Comparison of ENCODE assay signal across 20 cellular contexts in the genomic region with DNA sequence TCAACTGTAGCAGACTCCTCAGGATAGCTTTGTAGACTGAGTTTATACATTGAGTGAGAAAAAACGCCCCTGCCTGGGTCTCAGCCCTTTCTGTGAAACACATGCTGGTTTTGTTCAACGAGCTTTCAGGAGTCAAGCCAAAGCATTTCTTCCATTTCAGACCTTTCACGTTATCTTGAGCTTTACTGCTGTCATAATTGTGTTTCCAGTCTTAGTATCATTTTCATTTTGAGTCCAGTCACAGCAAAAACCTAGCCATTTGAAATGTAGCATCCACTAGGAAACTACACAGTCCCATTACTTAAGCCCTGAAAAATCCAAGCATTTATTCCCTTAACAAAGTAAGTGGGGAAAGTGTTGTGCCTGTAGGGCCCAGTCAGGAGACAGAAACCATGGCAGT.
DNase-seq lines count a peak whose midpoint lies in the region; ATAC-seq, FAIRE-seq and TF ChIP-seq lines count a peak whose summit lies in the region.
"Had no signal": no experiment of that assay in that cellular context is flagged by ENCODE, and none has a peak within 500 bp of the region (broad histone marks: within the 10 kb centered on the region; RNA-seq: fewer than 3 reads in every experiment).

No MANE protein-coding gene starts in this region.

- peak overlapping the region; percentile 39 for H3K27ac Mint-ChIP-seq in activated T-cell treated with anti-CD3 and anti-CD28 coated beads, Interleukin-2, amount 50 U/mL, for 72 hours
- H3K27ac Mint-ChIP-seq in activated T-helper 17 cell treated with anti-CD3 and anti-CD28 coated beads, Interleukin-2, amount 50 U/mL, for 72 hours, result no peak overlapping the region
- no peak overlapping the region for H3K27ac Mint-ChIP-seq in activated T-helper 2 cell treated with anti-CD3 and anti-CD28 coated beads, Interferon-gamma antibody, Interleukin-2, Interleukin-4, amounts not matched to agents 10 μg/mL and 5 μg/mL and 100 μg/mL, durations not matched to agents 14 hours and 24 hours and 36 hours

- peaks cover 11% of the 10 kb centered on the region for H3K4me1 Mint-ChIP-seq in activated T-cell treated with anti-CD3 and anti-CD28 coated beads, Interleukin-2, amount 50 U/mL, for 72 hours (ENCODE audit: low read depth)
- peaks cover 5% of the 10 kb centered on the region for H3K4me1 Mint-ChIP-seq in activated T-helper 17 cell treated with anti-CD3 and anti-CD28 coated beads, Interleukin-2, amount 50 U/mL, for 72 hours
- peaks cover 3% of the 10 kb centered on the region for H3K4me1 Mint-ChIP-seq in activated T-helper 2 cell treated with anti-CD3 and anti-CD28 coated beads, Interferon-gamma antibody, Interleukin-2, Interleukin-4, amounts not matched to agents 10 μg/mL and 5 μg/mL and 100 μg/mL, durations not matched to agents 14 hours and 24 hours and 36 hours (ENCODE audit: low read depth)
- H3K4me1 Mint-ChIP-seq: CD8-positive, alpha-beta memory T cell had no signal

- dilution Hi-C loops in keratinocyte (cut with MboI; ENCODE audit: extremely low pct_ligation_motif_present, low sequenced_read_pairs), result loop anchor here (25.0 kb wide), 1 partner anchor 102 kb away; a partner anchor contains a TSS

- H3K79me2 ChIP-seq in keratinocyte (ENCODE audit: control insufficient read depth, insufficient read depth, low read length), result no peaks in the 10 kb centered on the region

- DNase-seq in activated T-cell treated with anti-CD3 and anti-CD28 coated beads, Interleukin-2, amount 50 U/mL, for 72 hours, result no peak
- DNase-seq in activated T-cell treated with anti-CD3 and anti-CD28 coated beads for 4 hours (no peak), keratinocyte (ENCODE audit: low read depth, low spot score) (no peak), GM10248 (ENCODE audit: extremely low spot score) (no peak), pancreas (no peak)
- DNase-seq in activated T-helper 2 cell treated with anti-CD3 and anti-CD28 coated beads, Interferon-gamma antibody, Interleukin-2, Interleukin-4, amounts not matched to agents 10 μg/mL and 5 μg/mL and 100 μg/mL, durations not matched to agents 14 hours and 24 hours and 36 hours (ENCODE audit: low spot score), result no peak
- DNase-seq: CD8-positive, alpha-beta memory T cell; Karpas-422; MV-4-11; NCI-H1105 treated with DMSO at 0.1 percent for 48 hours; NCI-H2227 treated with DMSO at 0.1 percent for 48 hours; NCI-H510A treated with DMSO at 0.1 percent for 48 hours; NCI-H748 treated with DMSO at 0.1 percent for 48 hours; OCI-M1; SIG-M5; SK-N-SH had no signal

- H3K4me3 ChIP-seq in keratinocyte (ENCODE audit: control insufficient read depth in 2 of 3, extremely low read depth in 1 of 3, insufficient read depth in 2 of 3, low read depth in 1 of 3, low read length in 3 of 3) (no peak overlapping the region), pancreas (no peak overlapping the region)

- POLR2A ChIA-PET in GM10248 (lab: Yijun Ruan, JAX), result no interaction called here

- peak; percentile 29 to 45 for ATAC-seq in activated T-cell treated with anti-CD3 and anti-CD28 coated beads, Interleukin-2, amount 50 U/mL, for 72 hours (replicated peaks in 1 of 2)
- peak; percentile 39 for ATAC-seq in activated T-helper 17 cell treated with anti-CD3 and anti-CD28 coated beads, Interleukin-2, amount 50 U/mL, for 72 hours (replicated peaks)
- ATAC-seq in HG03045 (IDR thresholded peaks at IDR 0.05; ENCODE audit: unreplicated experiment) (no peak), pancreas (no peak)

- H4K20me1 ChIP-seq in keratinocyte (ENCODE audit: control insufficient read depth, extremely low read depth, insufficient read depth, low read length), result no peaks in the 10 kb centered on the region

- no peaks in the 10 kb centered on the region for H3K36me3 Mint-ChIP-seq in activated T-cell treated with anti-CD3 and anti-CD28 coated beads, Interleukin-2, amount 50 U/mL, for 72 hours (ENCODE audit: insufficient read depth in 2 of 2)
- no peaks in the 10 kb centered on the region for H3K36me3 Mint-ChIP-seq in activated T-helper 17 cell treated with anti-CD3 and anti-CD28 coated beads, Interleukin-2, amount 50 U/mL, for 72 hours (ENCODE audit: low read depth)
- no peaks in the 10 kb centered on the region for H3K36me3 Mint-ChIP-seq in activated T-helper 2 cell treated with anti-CD3 and anti-CD28 coated beads, Interferon-gamma antibody, Interleukin-2, Interleukin-4, amounts not matched to agents 10 μg/mL and 5 μg/mL and 100 μg/mL, durations not matched to agents 14 hours and 24 hours and 36 hours (ENCODE audit: low read depth)
- H3K36me3 Mint-ChIP-seq: CD8-positive, alpha-beta memory T cell had no signal

- no peak for TF ChIP-seq CTCF in keratinocyte (optimal IDR thresholded peaks at IDR 0.05 in 1 of 3, IDR thresholded peaks at IDR 0.05 in 1 of 3, conservative IDR thresholded peaks at IDR 0.05 in 1 of 3; ENCODE audit: extremely low read depth in 1 of 3, insufficient read depth in 2 of 3, low read length in 3 of 3)
- TF ChIP-seq CTCF in GM10248 (IDR thresholded peaks at IDR 0.05; ENCODE audit: control extremely low read depth, extremely low read depth, low read depth, missing control alignments), result no peak
- no peak for TF ChIP-seq CTCF in pancreas (IDR thresholded peaks at IDR 0.05)

- peak overlapping the region in 1 of 2 donors; percentile 15 for H3K4me3 Mint-ChIP-seq in activated T-cell treated with anti-CD3 and anti-CD28 coated beads, Interleukin-2, amount 50 U/mL, for 72 hours
- H3K4me3 Mint-ChIP-seq in activated T-helper 17 cell treated with anti-CD3 and anti-CD28 coated beads, Interleukin-2, amount 50 U/mL, for 72 hours, result no peak overlapping the region
- no peak overlapping the region for H3K4me3 Mint-ChIP-seq in activated T-helper 2 cell treated with anti-CD3 and anti-CD28 coated beads, Interferon-gamma antibody, Interleukin-2, Interleukin-4, amounts not matched to agents 10 μg/mL and 5 μg/mL and 100 μg/mL, durations not matched to agents 14 hours and 24 hours and 36 hours (ENCODE audit: low read depth)
- H3K4me3 Mint-ChIP-seq: CD8-positive, alpha-beta memory T cell had no signal

- peaks cover 34% of the 10 kb centered on the region for H3K27me3 Mint-ChIP-seq in activated T-cell treated with anti-CD3 and anti-CD28 coated beads, Interleukin-2, amount 50 U/mL, for 72 hours (ENCODE audit: low read depth)
- H3K27me3 Mint-ChIP-seq in activated T-helper 17 cell treated with anti-CD3 and anti-CD28 coated beads, Interleukin-2, amount 50 U/mL, for 72 hours, result peaks cover 6% of the 10 kb centered on the region
- H3K27me3 Mint-ChIP-seq in activated T-helper 2 cell treated with anti-CD3 and anti-CD28 coated beads, Interferon-gamma antibody, Interleukin-2, Interleukin-4, amounts not matched to agents 10 μg/mL and 5 μg/mL and 100 μg/mL, durations not matched to agents 14 hours and 24 hours and 36 hours (ENCODE audit: low read depth), result peaks cover 2% of the 10 kb centered on the region

- H3K4me1 ChIP-seq in keratinocyte (ENCODE audit: control insufficient read depth, extremely low read depth, insufficient read depth, low read length), result peaks cover 75% of the 10 kb centered on the region
- no peaks in the 10 kb centered on the region for H3K4me1 ChIP-seq in pancreas

- H3K27ac ChIP-seq in keratinocyte (ENCODE audit: control insufficient read depth, insufficient read depth, low read length), result peak overlapping the region; percentile 36
- no peak overlapping the region for H3K27ac ChIP-seq in pancreas
- H3K27ac ChIP-seq: C4-2B had no signal

- CTCF ChIA-PET in GM10248 (lab: Yijun Ruan, JAX), result no interaction called here

- H3K9me3 ChIP-seq in keratinocyte (ENCODE audit: control insufficient read depth, low read depth, low read length) (no peaks in the 10 kb centered on the region), pancreas (no peaks in the 10 kb centered on the region)
- H3K9me3 ChIP-seq: SK-N-SH had no signal

- no peak overlapping the region for H3K4me2 ChIP-seq in keratinocyte (ENCODE audit: control insufficient read depth, extremely low read depth, insufficient read depth, low read depth, low read length)
- H3K4me2 ChIP-seq: SK-N-SH had no signal

- H3K9me3 Mint-ChIP-seq in activated T-cell treated with anti-CD3 and anti-CD28 coated beads, Interleukin-2, amount 50 U/mL, for 72 hours, result no peaks in the 10 kb centered on the region
- H3K9me3 Mint-ChIP-seq in activated T-helper 17 cell treated with anti-CD3 and anti-CD28 coated beads, Interleukin-2, amount 50 U/mL, for 72 hours, result no peaks in the 10 kb centered on the region
- no peaks in the 10 kb centered on the region for H3K9me3 Mint-ChIP-seq in activated T-helper 2 cell treated with anti-CD3 and anti-CD28 coated beads, Interferon-gamma antibody, Interleukin-2, Interleukin-4, amounts not matched to agents 10 μg/mL and 5 μg/mL and 100 μg/mL, durations not matched to agents 14 hours and 24 hours and 36 hours
- H3K9me3 Mint-ChIP-seq: CD8-positive, alpha-beta memory T cell had no signal

- no peak overlapping the region for H3K9ac ChIP-seq in keratinocyte (ENCODE audit: control insufficient read depth, extremely low read depth, insufficient read depth, low read length)
- H3K9ac ChIP-seq: SK-N-SH had no signal

- no peak overlapping the region for H2AFZ ChIP-seq in keratinocyte (ENCODE audit: control insufficient read depth, low read length)

- FAIRE-seq in keratinocyte (lab: Jason Lieb, UNC), result peak; percentile 70
- FAIRE-seq in pancreas (lab: Jason Lieb, UNC), result no peak
- FAIRE-seq: GM18507 had no signal

- intact Hi-C loops in activated T-helper 2 cell treated with anti-CD3 and anti-CD28 coated beads, Interferon-gamma antibody, Interleukin-2, Interleukin-4, amounts not matched to agents 10 μg/mL and 5 μg/mL and 100 μg/mL, durations not matched to agents 14 hours and 24 hours and 36 hours (cut with micrococcal nuclease), result no loop called here
- intact Hi-C loops in pancreas (cut with DNase I), result no loop called here

- H3K27me3 ChIP-seq in keratinocyte (ENCODE audit: control insufficient read depth, extremely low read depth, insufficient read depth, low read length), result no peaks in the 10 kb centered on the region
- H3K27me3 ChIP-seq in pancreas, result no peaks in the 10 kb centered on the region

- H3K36me3 ChIP-seq in keratinocyte (ENCODE audit: control insufficient read depth in 2 of 2, extremely low read depth in 1 of 2, insufficient read depth in 2 of 2, low read length in 2 of 2) (no peaks in the 10 kb centered on the region), pancreas (no peaks in the 10 kb centered on the region)

- no peaks in the 10 kb centered on the region for H3K9me1 ChIP-seq in keratinocyte (ENCODE audit: control insufficient read depth, extremely low read depth, insufficient read depth, low read length)

- WGBS in pancreas, 2 donors, result 72 to 76% methylated on average over 3 of the region's 3 CpGs

Comparison
In these comparisons a context has a peak if more than half of its experiments do, and no peak if none do; other contexts are left out.
1. ATAC-seq: peak in activated T-cell treated with anti-CD3 and anti-CD28 coated beads, Interleukin-2, amount 50 U/mL, for 72 hours (2 of 2) and activated T-helper 17 cell treated with anti-CD3 and anti-CD28 coated beads, Interleukin-2, amount 50 U/mL, for 72 hours (single experiment); none in HG03045 (single experiment) and pancreas (0 of 4).